Comparison of ENCODE assay signal across 12 cellular contexts in the genomic region with DNA sequence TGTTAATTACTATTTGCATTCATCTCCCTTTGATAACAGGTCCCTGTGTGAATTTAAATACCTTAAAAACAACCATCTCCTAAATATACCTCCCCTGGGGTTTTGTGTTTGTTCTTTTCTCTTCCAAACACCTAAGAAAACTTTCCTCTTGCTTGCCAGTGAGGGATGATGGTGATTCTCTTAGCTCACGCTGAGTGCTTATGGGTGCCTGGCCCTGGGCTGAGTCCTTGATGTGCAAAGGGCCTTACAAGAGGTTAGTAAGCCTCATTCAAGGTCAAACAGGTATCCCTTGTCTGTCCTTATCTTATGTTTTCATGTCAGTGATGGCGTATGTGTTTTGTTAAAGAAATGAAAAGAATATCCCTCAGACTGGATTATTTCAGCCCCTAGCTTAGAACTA.
"Had no signal": no experiment of that assay in that cellular context is flagged by ENCODE, and none has a peak within 500 bp of the region (broad histone marks: within the 10 kb centered on the region; RNA-seq: fewer than 3 reads in every experiment).

No MANE protein-coding gene starts in this region.

- H3K9me3 ChIP-seq: suprapubic skin, upper lobe of right lung had no signal

- H3K4me3 Mint-ChIP-seq: nephron had no signal

- H3K4me1 ChIP-seq: suprapubic skin, upper lobe of right lung had no signal

- H3K27me3 ChIP-seq: dorsolateral prefrontal cortex, suprapubic skin, upper lobe of right lung had no signal

- H3K4me3 ChIP-seq: dorsolateral prefrontal cortex, suprapubic skin, upper lobe of right lung had no signal

- H3K27ac ChIP-seq: dorsolateral prefrontal cortex, suprapubic skin, upper lobe of right lung had no signal

- H3K36me3 Mint-ChIP-seq: activated naive CD4-positive, alpha-beta T cell treated with anti-CD3 and anti-CD28 coated beads, Interleukin-2, amount 50 U/mL, for 72 hours had no signal

- H3K27ac Mint-ChIP-seq: activated naive CD4-positive, alpha-beta T cell treated with anti-CD3 and anti-CD28 coated beads, Interleukin-2, amount 50 U/mL, for 72 hours; nephron had no signal

- DNase-seq: activated CD4-positive, alpha-beta T cell treated with anti-CD3 and anti-CD28 coated beads, Interleukin-2, amount 50 U/mL, for 1 hour; activated effector memory CD4-positive, alpha-beta T cell treated with anti-CD3 and anti-CD28 coated beads, Interleukin-2, amount 50 U/mL, for 16 hours; activated T-cell treated with anti-CD3 and anti-CD28 coated beads, Interleukin-2, amount 50 U/mL, for 1 hour; amygdala; dorsolateral prefrontal cortex; glutamatergic neuron; occipital lobe; stimulated activated naive CD4-positive, alpha-beta T cell; upper lobe of right lung had no signal

- H3K36me3 ChIP-seq: suprapubic skin, upper lobe of right lung had no signal
